ENCODE assay signal across 8 cellular contexts in the genomic region with DNA sequence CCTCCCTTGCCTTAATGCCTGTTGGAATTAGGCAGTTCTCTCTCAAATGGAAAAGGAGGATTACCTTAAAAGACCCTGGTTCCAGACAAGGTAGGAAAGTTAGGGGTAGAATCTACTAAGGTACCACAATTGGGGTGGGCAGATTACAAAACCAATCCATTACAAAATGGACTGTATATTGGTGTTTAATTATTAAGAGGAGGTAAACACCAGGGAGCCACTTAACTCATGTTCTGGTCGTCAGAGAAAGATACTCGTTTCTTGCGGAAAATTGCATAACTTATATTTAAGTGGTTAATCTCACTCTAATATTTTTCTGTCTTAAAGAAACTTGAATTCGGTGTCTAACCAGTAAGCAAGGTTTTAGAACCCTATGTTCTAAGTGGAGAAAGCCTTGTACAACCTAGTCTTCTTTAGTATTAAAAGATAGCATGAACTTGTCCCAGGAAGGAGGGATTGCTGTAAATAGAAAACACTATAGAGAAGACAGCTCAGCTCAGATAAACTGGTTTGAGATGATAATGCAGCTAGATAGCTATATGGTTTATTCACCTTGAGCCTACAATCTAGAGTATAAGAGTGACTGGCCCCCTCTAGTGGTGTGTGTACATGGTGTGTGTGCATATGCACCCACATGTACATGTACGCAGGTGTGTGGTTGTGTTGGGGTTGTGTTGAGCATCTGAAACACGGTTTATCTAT. TPM values are rescaled to one million over a fixed set of nuclear protein-coding genes. Genes with fewer than 3 reads are reported as not detected.
DNase-seq lines count a peak whose midpoint lies in the region; ATAC-seq and FAIRE-seq lines count a peak whose summit lies in the region.

No MANE protein-coding gene starts in this region.

- in situ Hi-C loops in HAP-1 (cut with MboI; ENCODE audit: low sequenced_read_pairs): no loop called here

- H3K27me3 ChIP-seq in HAP-1 (ENCODE audit: low read depth) (no peaks in the 10 kb centered on the region), small intestine (ENCODE audit: control insufficient read depth in 2 of 2, insufficient read depth in 2 of 2, low read length in 2 of 2) (no peaks in the 10 kb centered on the region)

- H3K4me3 ChIP-seq in HAP-1: no peak overlapping the region
- H3K4me3 ChIP-seq in small intestine (ENCODE audit: low read depth in 1 of 2, low read length in 2 of 2): no peak overlapping the region

- no peak for ATAC-seq in HG02610 (IDR thresholded peaks at IDR 0.05; ENCODE audit: unreplicated experiment)
- no peak for ATAC-seq in GM19397 (IDR thresholded peaks at IDR 0.05; ENCODE audit: unreplicated experiment)

- H3K27ac ChIP-seq in small intestine (ENCODE audit: low read depth in 1 of 2, low read length in 1 of 2): no peak overlapping the region

- FAIRE-seq in small intestine (lab: Jason Lieb, UNC): no peak

- H3K4me1 ChIP-seq in HAP-1: peaks cover 26% of the 10 kb centered on the region
- peaks cover 0 to 3% of the 10 kb centered on the region in 2 donors for H3K4me1 ChIP-seq in small intestine (ENCODE audit: control insufficient read depth in 2 of 2, insufficient read depth in 1 of 2, low read depth in 1 of 2, low read length in 1 of 2)

- DNase-seq in COLO668 (lab: John Stamatoyannopoulos, UW; ENCODE audit: unreplicated experiment) (peak; percentile 34), HAP-1 (ENCODE audit: low spot score in 2 of 2) (peak; percentile 49 to 78), NCI-H748 treated with DMSO at 0.1 percent for 48 hours (lab: John Stamatoyannopoulos, UW) (peak; percentile 33), activated T-cell treated with anti-CD3 and anti-CD28 coated beads for 48 hours (ENCODE audit: low read depth) (peak; percentile 29), germinal center (ENCODE audit: low spot score) (peak; percentile 58), small intestine (peak; percentile 69)

- H3K36me3 ChIP-seq in HAP-1 (replicated peaks) (no peaks in the 10 kb centered on the region), small intestine (ENCODE audit: control insufficient read depth in 2 of 2, insufficient read depth in 2 of 2, low read length in 2 of 2) (peaks cover 0 to 2% of the 10 kb centered on the region in 2 donors)

- H3K9me3 ChIP-seq in HAP-1 (no peaks in the 10 kb centered on the region), small intestine (ENCODE audit: control insufficient read depth, low read depth) (no peaks in the 10 kb centered on the region)

- 58 to 66% (median 63%) methylated on average over 6 of the region's 6 CpGs for WGBS in small intestine, 3 donors

RNA-seq across cellular contexts. Expression of a gene that starts 58.0 kb away (rescaled TPM):
- polyA plus RNA-seq in small intestine: 1 to 10 TPM in 1 of 3 donors, under 1 TPM in 1, not detected in 1; 0.22 to 1.3 TPM
